1 cellular context compared by ENCODE assay signal in the genomic region with DNA sequence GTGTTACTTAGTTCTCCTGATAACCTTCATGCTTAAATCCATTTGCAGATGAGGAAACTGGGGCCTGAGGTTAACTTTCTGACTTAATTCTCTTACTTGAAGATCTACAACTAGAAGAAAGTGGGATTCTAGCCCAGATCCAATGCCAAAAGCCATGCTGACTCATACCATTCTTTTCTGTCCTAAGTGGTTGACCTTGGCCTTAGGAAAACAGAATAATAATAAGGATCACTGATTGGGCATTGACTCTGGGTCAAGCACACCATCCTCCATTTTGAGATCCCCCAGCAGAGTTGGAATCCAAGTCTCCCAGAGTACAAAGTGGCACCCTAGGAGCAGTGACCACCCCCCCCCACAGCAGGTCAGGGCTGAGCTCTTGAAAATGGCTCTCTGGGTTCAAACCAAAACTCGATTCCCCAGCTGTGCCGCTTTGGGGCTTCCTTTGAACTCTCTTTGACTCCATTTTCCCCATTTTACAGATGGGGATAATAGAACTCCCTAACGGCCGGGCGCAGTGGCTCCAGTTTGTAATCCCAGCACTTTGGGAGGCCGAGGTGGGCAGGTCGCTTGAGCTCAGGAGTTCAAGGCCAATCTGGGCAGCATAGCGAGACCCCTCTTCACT.
A peak's percentile ranks its signal among the peaks of the same experiment; 100 is the strongest.
TF ChIP-seq lines count a peak whose summit lies in the region.

No MANE protein-coding gene starts in this region.

TF ChIP-seq in HepG2, 621 proteins besides CTCF, POLR2A, EP300 and RAD21 (continued from another document and continues in another):
- TF ChIP-seq, protein P1, sequence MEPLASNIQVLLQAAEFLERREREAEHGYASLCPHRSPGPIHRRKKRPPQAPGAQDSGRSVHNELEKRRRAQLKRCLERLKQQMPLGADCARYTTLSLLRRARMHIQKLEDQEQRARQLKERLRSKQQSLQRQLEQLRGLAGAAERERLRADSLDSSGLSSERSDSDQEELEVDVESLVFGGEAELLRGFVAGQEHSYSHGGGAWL (CRISPR knock-in tag; IDR thresholded peaks at IDR 0.05) = no peak
- TF ChIP-seq RCOR2 (CRISPR knock-in tag; IDR thresholded peaks at IDR 0.05) (no peak), KMT2A (CRISPR knock-in tag; IDR thresholded peaks at IDR 0.05) (no peak), SIN3A (IDR thresholded peaks at IDR 0.05; ENCODE audit: borderline replicate concordance, low read depth, low read length) (no peak), ZFP1 (CRISPR knock-in tag; IDR thresholded peaks at IDR 0.05) (no peak), GFI1 (CRISPR knock-in tag; IDR thresholded peaks at IDR 0.05; ENCODE audit: borderline replicate concordance) (no peak), ZNF567 (CRISPR knock-in tag; IDR thresholded peaks at IDR 0.05; ENCODE audit: borderline replicate concordance) (no peak), JUN (CRISPR knock-in tag; IDR thresholded peaks at IDR 0.05) (no peak), SP5 (CRISPR knock-in tag; IDR thresholded peaks at IDR 0.05; ENCODE audit: borderline replicate concordance, low read depth) (no peak), ATM (IDR thresholded peaks at IDR 0.05; ENCODE audit: borderline replicate concordance) (no peak), ZNF766 (CRISPR knock-in tag; IDR thresholded peaks at IDR 0.05; ENCODE audit: borderline replicate concordance) (no peak), MIXL1 (CRISPR knock-in tag; IDR thresholded peaks at IDR 0.05) (no peak), DMAP1 (CRISPR knock-in tag; IDR thresholded peaks at IDR 0.05) (no peak), ZNF780A (CRISPR knock-in tag; IDR thresholded peaks at IDR 0.05) (no peak), HCFC1 (IDR thresholded peaks at IDR 0.05; ENCODE audit: low read depth, low read length) (no peak), ZNF75D (CRISPR knock-in tag; IDR thresholded peaks at IDR 0.05; ENCODE audit: borderline replicate concordance) (no peak), FOXP1 (IDR thresholded peaks at IDR 0.05) (no peak), FOXP1 (CRISPR knock-in tag; IDR thresholded peaks at IDR 0.05) (no peak), NFE2L2 (IDR thresholded peaks at IDR 0.05; ENCODE audit: low read length) (peak; percentile 36; the same call in 1 of the 2 replicates), DPF2 (CRISPR knock-in tag; IDR thresholded peaks at IDR 0.05; ENCODE audit: borderline replicate concordance, low read depth) (no peak), ZNF101 (CRISPR knock-in tag; IDR thresholded peaks at IDR 0.05; ENCODE audit: borderline replicate concordance, low read depth) (no peak), KLF9 (CRISPR knock-in tag; IDR thresholded peaks at IDR 0.05; ENCODE audit: low read depth) (no peak), ZSCAN21 (CRISPR knock-in tag; IDR thresholded peaks at IDR 0.05; ENCODE audit: borderline replicate concordance) (no peak), ZNF343 (CRISPR knock-in tag; IDR thresholded peaks at IDR 0.05) (no peak), BHLHE40 (IDR thresholded peaks at IDR 0.05; ENCODE audit: low read length) (no peak), ZNF367 (CRISPR knock-in tag; IDR thresholded peaks at IDR 0.05; ENCODE audit: borderline replicate concordance) (no peak), ZFP36L1 (CRISPR knock-in tag; IDR thresholded peaks at IDR 0.05) (no peak), RBAK (CRISPR knock-in tag; IDR thresholded peaks at IDR 0.05) (no peak), IKZF4 (CRISPR knock-in tag; IDR thresholded peaks at IDR 0.05; ENCODE audit: borderline replicate concordance, low read depth, not compliant biosample characterization) (no peak), ISX (CRISPR knock-in tag; conservative IDR thresholded peaks at IDR 0.05) (no peak), ZFP41 (CRISPR knock-in tag; IDR thresholded peaks at IDR 0.05; ENCODE audit: borderline replicate concordance) (no peak), HNF4A (CRISPR knock-in tag; IDR thresholded peaks at IDR 0.05) (no peak)
- TF ChIP-seq, protein P2, sequence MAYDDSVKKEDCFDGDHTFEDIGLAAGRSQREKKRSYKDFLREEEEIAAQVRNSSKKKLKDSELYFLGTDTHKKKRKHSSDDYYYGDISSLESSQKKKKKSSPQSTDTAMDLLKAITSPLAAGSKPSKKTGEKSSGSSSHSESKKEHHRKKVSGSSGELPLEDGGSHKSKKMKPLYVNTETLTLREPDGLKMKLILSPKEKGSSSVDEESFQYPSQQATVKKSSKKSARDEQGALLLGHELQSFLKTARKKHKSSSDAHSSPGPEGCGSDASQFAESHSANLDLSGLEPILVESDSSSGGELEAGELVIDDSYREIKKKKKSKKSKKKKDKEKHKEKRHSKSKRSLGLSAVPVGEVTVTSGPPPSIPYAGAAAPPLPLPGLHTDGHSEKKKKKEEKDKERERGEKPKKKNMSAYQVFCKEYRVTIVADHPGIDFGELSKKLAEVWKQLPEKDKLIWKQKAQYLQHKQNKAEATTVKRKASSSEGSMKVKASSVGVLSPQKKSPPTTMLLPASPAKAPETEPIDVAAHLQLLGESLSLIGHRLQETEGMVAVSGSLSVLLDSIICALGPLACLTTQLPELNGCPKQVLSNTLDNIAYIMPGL (CRISPR knock-in tag; IDR thresholded peaks at IDR 0.05; ENCODE audit: borderline replicate concordance in 1 of 2, low read depth in 1 of 2) = no peak
- TF ChIP-seq, protein P3, sequence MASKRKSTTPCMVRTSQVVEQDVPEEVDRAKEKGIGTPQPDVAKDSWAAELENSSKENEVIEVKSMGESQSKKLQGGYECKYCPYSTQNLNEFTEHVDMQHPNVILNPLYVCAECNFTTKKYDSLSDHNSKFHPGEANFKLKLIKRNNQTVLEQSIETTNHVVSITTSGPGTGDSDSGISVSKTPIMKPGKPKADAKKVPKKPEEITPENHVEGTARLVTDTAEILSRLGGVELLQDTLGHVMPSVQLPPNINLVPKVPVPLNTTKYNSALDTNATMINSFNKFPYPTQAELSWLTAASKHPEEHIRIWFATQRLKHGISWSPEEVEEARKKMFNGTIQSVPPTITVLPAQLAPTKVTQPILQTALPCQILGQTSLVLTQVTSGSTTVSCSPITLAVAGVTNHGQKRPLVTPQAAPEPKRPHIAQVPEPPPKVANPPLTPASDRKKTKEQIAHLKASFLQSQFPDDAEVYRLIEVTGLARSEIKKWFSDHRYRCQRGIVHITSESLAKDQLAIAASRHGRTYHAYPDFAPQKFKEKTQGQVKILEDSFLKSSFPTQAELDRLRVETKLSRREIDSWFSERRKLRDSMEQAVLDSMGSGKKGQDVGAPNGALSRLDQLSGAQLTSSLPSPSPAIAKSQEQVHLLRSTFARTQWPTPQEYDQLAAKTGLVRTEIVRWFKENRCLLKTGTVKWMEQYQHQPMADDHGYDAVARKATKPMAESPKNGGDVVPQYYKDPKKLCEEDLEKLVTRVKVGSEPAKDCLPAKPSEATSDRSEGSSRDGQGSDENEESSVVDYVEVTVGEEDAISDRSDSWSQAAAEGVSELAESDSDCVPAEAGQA (IDR thresholded peaks at IDR 0.05; ENCODE audit: low read depth) = no peak
- TF ChIP-seq, protein P3 (CRISPR knock-in tag; IDR thresholded peaks at IDR 0.05; ENCODE audit: borderline replicate concordance) = no peak
- TF ChIP-seq, protein P4, sequence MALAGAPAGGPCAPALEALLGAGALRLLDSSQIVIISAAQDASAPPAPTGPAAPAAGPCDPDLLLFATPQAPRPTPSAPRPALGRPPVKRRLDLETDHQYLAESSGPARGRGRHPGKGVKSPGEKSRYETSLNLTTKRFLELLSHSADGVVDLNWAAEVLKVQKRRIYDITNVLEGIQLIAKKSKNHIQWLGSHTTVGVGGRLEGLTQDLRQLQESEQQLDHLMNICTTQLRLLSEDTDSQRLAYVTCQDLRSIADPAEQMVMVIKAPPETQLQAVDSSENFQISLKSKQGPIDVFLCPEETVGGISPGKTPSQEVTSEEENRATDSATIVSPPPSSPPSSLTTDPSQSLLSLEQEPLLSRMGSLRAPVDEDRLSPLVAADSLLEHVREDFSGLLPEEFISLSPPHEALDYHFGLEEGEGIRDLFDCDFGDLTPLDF (CRISPR knock-in tag; IDR thresholded peaks at IDR 0.05) = no peak
- TF ChIP-seq, protein P5, sequence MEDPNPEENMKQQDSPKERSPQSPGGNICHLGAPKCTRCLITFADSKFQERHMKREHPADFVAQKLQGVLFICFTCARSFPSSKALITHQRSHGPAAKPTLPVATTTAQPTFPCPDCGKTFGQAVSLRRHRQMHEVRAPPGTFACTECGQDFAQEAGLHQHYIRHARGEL (CRISPR knock-in tag; IDR thresholded peaks at IDR 0.05) = no peak
- TF ChIP-seq, protein P6, sequence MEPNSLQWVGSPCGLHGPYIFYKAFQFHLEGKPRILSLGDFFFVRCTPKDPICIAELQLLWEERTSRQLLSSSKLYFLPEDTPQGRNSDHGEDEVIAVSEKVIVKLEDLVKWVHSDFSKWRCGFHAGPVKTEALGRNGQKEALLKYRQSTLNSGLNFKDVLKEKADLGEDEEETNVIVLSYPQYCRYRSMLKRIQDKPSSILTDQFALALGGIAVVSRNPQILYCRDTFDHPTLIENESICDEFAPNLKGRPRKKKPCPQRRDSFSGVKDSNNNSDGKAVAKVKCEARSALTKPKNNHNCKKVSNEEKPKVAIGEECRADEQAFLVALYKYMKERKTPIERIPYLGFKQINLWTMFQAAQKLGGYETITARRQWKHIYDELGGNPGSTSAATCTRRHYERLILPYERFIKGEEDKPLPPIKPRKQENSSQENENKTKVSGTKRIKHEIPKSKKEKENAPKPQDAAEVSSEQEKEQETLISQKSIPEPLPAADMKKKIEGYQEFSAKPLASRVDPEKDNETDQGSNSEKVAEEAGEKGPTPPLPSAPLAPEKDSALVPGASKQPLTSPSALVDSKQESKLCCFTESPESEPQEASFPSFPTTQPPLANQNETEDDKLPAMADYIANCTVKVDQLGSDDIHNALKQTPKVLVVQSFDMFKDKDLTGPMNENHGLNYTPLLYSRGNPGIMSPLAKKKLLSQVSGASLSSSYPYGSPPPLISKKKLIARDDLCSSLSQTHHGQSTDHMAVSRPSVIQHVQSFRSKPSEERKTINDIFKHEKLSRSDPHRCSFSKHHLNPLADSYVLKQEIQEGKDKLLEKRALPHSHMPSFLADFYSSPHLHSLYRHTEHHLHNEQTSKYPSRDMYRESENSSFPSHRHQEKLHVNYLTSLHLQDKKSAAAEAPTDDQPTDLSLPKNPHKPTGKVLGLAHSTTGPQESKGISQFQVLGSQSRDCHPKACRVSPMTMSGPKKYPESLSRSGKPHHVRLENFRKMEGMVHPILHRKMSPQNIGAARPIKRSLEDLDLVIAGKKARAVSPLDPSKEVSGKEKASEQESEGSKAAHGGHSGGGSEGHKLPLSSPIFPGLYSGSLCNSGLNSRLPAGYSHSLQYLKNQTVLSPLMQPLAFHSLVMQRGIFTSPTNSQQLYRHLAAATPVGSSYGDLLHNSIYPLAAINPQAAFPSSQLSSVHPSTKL (CRISPR knock-in tag; IDR thresholded peaks at IDR 0.05) = 0 out of 2 replicates have a peak, but pooled peaks have one; percentile 23
- TF ChIP-seq, protein P7, sequence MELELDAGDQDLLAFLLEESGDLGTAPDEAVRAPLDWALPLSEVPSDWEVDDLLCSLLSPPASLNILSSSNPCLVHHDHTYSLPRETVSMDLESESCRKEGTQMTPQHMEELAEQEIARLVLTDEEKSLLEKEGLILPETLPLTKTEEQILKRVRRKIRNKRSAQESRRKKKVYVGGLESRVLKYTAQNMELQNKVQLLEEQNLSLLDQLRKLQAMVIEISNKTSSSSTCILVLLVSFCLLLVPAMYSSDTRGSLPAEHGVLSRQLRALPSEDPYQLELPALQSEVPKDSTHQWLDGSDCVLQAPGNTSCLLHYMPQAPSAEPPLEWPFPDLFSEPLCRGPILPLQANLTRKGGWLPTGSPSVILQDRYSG (CRISPR knock-in tag; IDR thresholded peaks at IDR 0.05) = no peak
- TF ChIP-seq, protein P8, sequence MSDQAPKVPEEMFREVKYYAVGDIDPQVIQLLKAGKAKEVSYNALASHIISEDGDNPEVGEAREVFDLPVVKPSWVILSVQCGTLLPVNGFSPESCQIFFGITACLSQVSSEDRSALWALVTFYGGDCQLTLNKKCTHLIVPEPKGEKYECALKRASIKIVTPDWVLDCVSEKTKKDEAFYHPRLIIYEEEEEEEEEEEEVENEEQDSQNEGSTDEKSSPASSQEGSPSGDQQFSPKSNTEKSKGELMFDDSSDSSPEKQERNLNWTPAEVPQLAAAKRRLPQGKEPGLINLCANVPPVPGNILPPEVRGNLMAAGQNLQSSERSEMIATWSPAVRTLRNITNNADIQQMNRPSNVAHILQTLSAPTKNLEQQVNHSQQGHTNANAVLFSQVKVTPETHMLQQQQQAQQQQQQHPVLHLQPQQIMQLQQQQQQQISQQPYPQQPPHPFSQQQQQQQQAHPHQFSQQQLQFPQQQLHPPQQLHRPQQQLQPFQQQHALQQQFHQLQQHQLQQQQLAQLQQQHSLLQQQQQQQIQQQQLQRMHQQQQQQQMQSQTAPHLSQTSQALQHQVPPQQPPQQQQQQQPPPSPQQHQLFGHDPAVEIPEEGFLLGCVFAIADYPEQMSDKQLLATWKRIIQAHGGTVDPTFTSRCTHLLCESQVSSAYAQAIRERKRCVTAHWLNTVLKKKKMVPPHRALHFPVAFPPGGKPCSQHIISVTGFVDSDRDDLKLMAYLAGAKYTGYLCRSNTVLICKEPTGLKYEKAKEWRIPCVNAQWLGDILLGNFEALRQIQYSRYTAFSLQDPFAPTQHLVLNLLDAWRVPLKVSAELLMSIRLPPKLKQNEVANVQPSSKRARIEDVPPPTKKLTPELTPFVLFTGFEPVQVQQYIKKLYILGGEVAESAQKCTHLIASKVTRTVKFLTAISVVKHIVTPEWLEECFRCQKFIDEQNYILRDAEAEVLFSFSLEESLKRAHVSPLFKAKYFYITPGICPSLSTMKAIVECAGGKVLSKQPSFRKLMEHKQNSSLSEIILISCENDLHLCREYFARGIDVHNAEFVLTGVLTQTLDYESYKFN (CRISPR knock-in tag; conservative IDR thresholded peaks at IDR 0.05) = no peak
- TF ChIP-seq, protein P9, sequence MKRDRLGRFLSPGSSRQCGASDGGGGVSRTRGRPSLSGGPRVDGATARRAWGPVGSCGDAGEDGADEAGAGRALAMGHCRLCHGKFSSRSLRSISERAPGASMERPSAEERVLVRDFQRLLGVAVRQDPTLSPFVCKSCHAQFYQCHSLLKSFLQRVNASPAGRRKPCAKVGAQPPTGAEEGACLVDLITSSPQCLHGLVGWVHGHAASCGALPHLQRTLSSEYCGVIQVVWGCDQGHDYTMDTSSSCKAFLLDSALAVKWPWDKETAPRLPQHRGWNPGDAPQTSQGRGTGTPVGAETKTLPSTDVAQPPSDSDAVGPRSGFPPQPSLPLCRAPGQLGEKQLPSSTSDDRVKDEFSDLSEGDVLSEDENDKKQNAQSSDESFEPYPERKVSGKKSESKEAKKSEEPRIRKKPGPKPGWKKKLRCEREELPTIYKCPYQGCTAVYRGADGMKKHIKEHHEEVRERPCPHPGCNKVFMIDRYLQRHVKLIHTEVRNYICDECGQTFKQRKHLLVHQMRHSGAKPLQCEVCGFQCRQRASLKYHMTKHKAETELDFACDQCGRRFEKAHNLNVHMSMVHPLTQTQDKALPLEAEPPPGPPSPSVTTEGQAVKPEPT (CRISPR knock-in tag; IDR thresholded peaks at IDR 0.05; ENCODE audit: low read depth) = no peak
